Comparison of ENCODE assay signal across 10 cellular contexts in the genomic region with DNA sequence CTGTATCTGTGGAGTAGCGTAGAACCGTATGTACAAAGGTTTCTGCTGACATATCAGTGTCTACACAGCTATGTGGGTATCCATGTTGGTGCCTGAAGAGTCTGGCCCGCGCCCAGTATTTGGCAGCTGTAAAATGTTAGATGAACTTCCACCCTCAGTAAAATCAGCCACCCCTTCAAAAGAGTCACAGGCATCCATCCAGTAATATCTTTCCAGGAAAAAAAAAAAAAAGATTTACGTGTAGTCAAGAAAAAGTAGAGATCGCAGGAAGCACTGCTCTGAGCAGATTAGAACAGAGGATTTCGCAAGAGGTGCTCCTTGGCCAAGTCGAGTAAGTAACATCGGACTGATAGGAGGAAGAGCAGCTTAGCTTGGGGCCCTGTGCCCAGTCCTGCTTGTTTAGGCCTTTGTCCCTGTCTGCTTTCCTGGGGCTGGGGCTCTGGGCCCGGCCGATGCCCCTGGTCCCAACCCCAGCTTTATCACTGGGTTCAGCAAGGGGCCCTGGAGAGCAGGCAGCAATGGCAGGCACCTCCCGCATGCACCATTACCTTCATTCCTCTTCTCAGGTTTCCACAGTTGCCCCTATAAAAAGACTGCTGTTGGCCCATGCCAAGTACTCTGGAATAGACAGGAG. TPM values are rescaled to one million over a fixed set of nuclear protein-coding genes. Genes with fewer than 3 reads are reported as not detected.
DNase-seq lines count a peak whose midpoint lies in the region; ATAC-seq and TF ChIP-seq lines count a peak whose summit lies in the region.
"Had no signal": no experiment of that assay in that cellular context is flagged by ENCODE, and none has a peak within 500 bp of the region (broad histone marks: within the 10 kb centered on the region; RNA-seq: fewer than 3 reads in every experiment).

No MANE protein-coding gene starts in this region.

- peaks cover 0 to 6% of the 10 kb centered on the region in 2 donors for H3K9me3 Mint-ChIP-seq in activated T-cell treated with anti-CD3 and anti-CD28 coated beads, Interleukin-2, amount 50 U/mL, for 72 hours
- no peaks in the 10 kb centered on the region for H3K9me3 Mint-ChIP-seq in activated CD4-positive, alpha-beta T cell treated with anti-CD3 and anti-CD28 coated beads, Interleukin-2, amount 10 ng/mL, durations not matched to agents 24 days and 14 days

- H3K4me3 Mint-ChIP-seq in activated T-cell treated with anti-CD3 and anti-CD28 coated beads, Interleukin-2, amount 50 U/mL, for 72 hours = no peak overlapping the region
- no peak overlapping the region for H3K4me3 Mint-ChIP-seq in activated CD4-positive, alpha-beta T cell treated with anti-CD3 and anti-CD28 coated beads, Interleukin-2, amount 10 ng/mL, durations not matched to agents 24 days and 14 days

- H3K4me1 ChIP-seq in GM23248 (ENCODE audit: insufficient read depth) (no peaks in the 10 kb centered on the region), right atrium auricular region (peaks cover 0 to 28% of the 10 kb centered on the region in 2 donors)

- H3K36me3 Mint-ChIP-seq in activated T-cell treated with anti-CD3 and anti-CD28 coated beads, Interleukin-2, amount 50 U/mL, for 72 hours (ENCODE audit: insufficient read depth in 2 of 2) = peaks cover 0 to 2% of the 10 kb centered on the region in 2 donors
- H3K36me3 Mint-ChIP-seq in activated CD4-positive, alpha-beta T cell treated with anti-CD3 and anti-CD28 coated beads, Interleukin-2, amount 10 ng/mL, durations not matched to agents 24 days and 14 days (ENCODE audit: low read depth) = no peaks in the 10 kb centered on the region

- DNase-seq in GM23248 (peak; percentile 17), UCSD-AML1 (lab: John Stamatoyannopoulos, UW; ENCODE audit: unreplicated experiment) (peak; percentile 57), right atrium auricular region (ENCODE audit: low spot score) (peak; percentile 84), sciatic nerve (ENCODE audit: low spot score) (peak; percentile 74), activated T-cell treated with anti-CD3 and anti-CD28 coated beads for 4 hours (no peak)
- no peak for DNase-seq in activated T-cell treated with anti-CD3 and anti-CD28 coated beads, Interleukin-2, amount 50 U/mL, for 72 hours
- no peak for DNase-seq in activated CD4-positive, alpha-beta T cell treated with anti-CD3 and anti-CD28 coated beads, Interleukin-2, amount 10 ng/mL, durations not matched to agents 24 days and 14 days
- DNase-seq: stimulated activated CD4-positive, alpha-beta T cell treated with anti-CD3 and anti-CD28 coated beads, Interleukin-15, amount 100 ng/mL, for 24 hours had no signal

- H3K27ac Mint-ChIP-seq in activated T-cell treated with anti-CD3 and anti-CD28 coated beads, Interleukin-2, amount 50 U/mL, for 72 hours = no peak overlapping the region
- H3K27ac Mint-ChIP-seq in activated CD4-positive, alpha-beta T cell treated with anti-CD3 and anti-CD28 coated beads, Interleukin-2, amount 10 ng/mL, durations not matched to agents 24 days and 14 days = no peak overlapping the region

- intact Hi-C loops in sciatic nerve (cut with DNase I) = no loop called here
- intact Hi-C loops in activated CD4-positive, alpha-beta T cell treated with anti-CD3 and anti-CD28 coated beads, Interleukin-2, amount 10 ng/mL, durations not matched to agents 24 days and 14 days (cut with micrococcal nuclease) = no loop called here

- no peak for TF ChIP-seq POLR2A in GM18505 (IDR thresholded peaks at IDR 0.05; ENCODE audit: borderline replicate concordance, extremely low read depth, insufficient read depth, insufficient read length)

- H3K27me3 ChIP-seq in GM23248 (replicated peaks; ENCODE audit: insufficient read depth) (no peaks in the 10 kb centered on the region; the same call in 1 of the 2 replicates), right atrium auricular region (no peaks in the 10 kb centered on the region)

- no peak overlapping the region for H3K4me2 ChIP-seq in GM23248 (ENCODE audit: unreplicated experiment)

- peaks cover 12% of the 10 kb centered on the region for H3K4me1 Mint-ChIP-seq in activated T-cell treated with anti-CD3 and anti-CD28 coated beads, Interleukin-2, amount 50 U/mL, for 72 hours (ENCODE audit: low read depth)
- no peaks in the 10 kb centered on the region for H3K4me1 Mint-ChIP-seq in activated CD4-positive, alpha-beta T cell treated with anti-CD3 and anti-CD28 coated beads, Interleukin-2, amount 10 ng/mL, durations not matched to agents 24 days and 14 days

- no peaks in the 10 kb centered on the region for H3F3A ChIP-seq in GM23248 (ENCODE audit: insufficient read depth)

- no peaks in the 10 kb centered on the region for H4K20me1 ChIP-seq in GM23248 (ENCODE audit: insufficient read depth)

- H3K4me3 ChIP-seq in GM23248 (no peak overlapping the region), right atrium auricular region (no peak overlapping the region)
- H3K4me3 ChIP-seq: HAP-1 had no signal

- H3K79me2 ChIP-seq in GM23248 (ENCODE audit: insufficient read depth) = no peaks in the 10 kb centered on the region

- ATAC-seq in sciatic nerve (peak; percentile 93), GM18505 (IDR thresholded peaks at IDR 0.05; ENCODE audit: unreplicated experiment) (no peak)
- ATAC-seq in activated T-cell treated with anti-CD3 and anti-CD28 coated beads, Interleukin-2, amount 50 U/mL, for 72 hours (replicated peaks in 1 of 2) = no peak

- peaks cover 27% of the 10 kb centered on the region for H3K27me3 Mint-ChIP-seq in activated T-cell treated with anti-CD3 and anti-CD28 coated beads, Interleukin-2, amount 50 U/mL, for 72 hours (ENCODE audit: low read depth)
- H3K27me3 Mint-ChIP-seq in activated CD4-positive, alpha-beta T cell treated with anti-CD3 and anti-CD28 coated beads, Interleukin-2, amount 10 ng/mL, durations not matched to agents 24 days and 14 days = peaks cover 7% of the 10 kb centered on the region

- H3K9ac ChIP-seq in GM23248 = no peak overlapping the region

- H3K36me3 ChIP-seq in GM23248 (ENCODE audit: low read depth) (no peaks in the 10 kb centered on the region), right atrium auricular region (no peaks in the 10 kb centered on the region)
- H3K36me3 ChIP-seq: HAP-1 had no signal

- no peak for TF ChIP-seq CTCF in right atrium auricular region (IDR thresholded peaks at IDR 0.05)

- H2AFZ ChIP-seq in GM23248 = no peak overlapping the region

- H3K9me3 ChIP-seq in GM23248 (ENCODE audit: low read depth) (no peaks in the 10 kb centered on the region), right atrium auricular region (no peaks in the 10 kb centered on the region)
- H3K9me3 ChIP-seq: HAP-1 had no signal

- H3K9me2 ChIP-seq in GM23248 (ENCODE audit: insufficient read depth) = no peaks in the 10 kb centered on the region

- in situ Hi-C loops in GM23248 (cut with MboI) = no loop called here

- no peak overlapping the region for H3K27ac ChIP-seq in GM23248
- peak overlapping the region in 1 of 2 donors; percentile 16 for H3K27ac ChIP-seq in right atrium auricular region

- 42 to 49% methylated on average over 12 of the region's 12 CpGs for WGBS in GM23248 (ENCODE audit: low coverage in 1 of 2, low lambda C conversion rate in 2 of 2, missing lambda C conversion rate in 2 of 2), 2 experiments

RNA-seq across cellular contexts. Expression of a gene that starts 21.2 kb away (rescaled TPM):
- 1.9 and 3.3 TPM in 2 replicates for total RNA-seq in GM23248 (2014; rRNA removed; shearing (Covaris generic))
- polyA plus RNA-seq in GM23248 (2016; fragmentation: Nextera tagmentation; extraction: Ambion mirVana) = 0.80 and 1.6 TPM in 2 replicates
- total RNA-seq in right atrium auricular region = 10 to 100 TPM; 10.1 to 23.0 TPM
- total RNA-seq in sciatic nerve = 71.1 TPM
- total RNA-seq in activated T-cell treated with anti-CD3 and anti-CD28 coated beads, Interleukin-2, amount 50 U/mL, for 72 hours = 10 to 100 TPM; 28.9 to 37.8 TPM
- total RNA-seq in activated CD4-positive, alpha-beta T cell treated with anti-CD3 and anti-CD28 coated beads, Interleukin-2, amount 10 ng/mL, durations not matched to agents 24 days and 14 days = 2.2 and 3.6 TPM in 2 replicates

Comparison
In these comparisons a context has a peak if more than half of its experiments do, and no peak if none do; other contexts are left out.
1. DNase-seq: peak in GM23248 (single experiment), UCSD-AML1 (single experiment), right atrium auricular region (single experiment) and sciatic nerve (single experiment); none in activated T-cell treated with anti-CD3 and anti-CD28 coated beads for 4 hours (single experiment), activated T-cell treated with anti-CD3 and anti-CD28 coated beads, Interleukin-2, amount 50 U/mL, for 72 hours (0 of 2) and activated CD4-positive, alpha-beta T cell treated with anti-CD3 and anti-CD28 coated beads, Interleukin-2, amount 10 ng/mL, durations not matched to agents 24 days and 14 days (single experiment).